8 cellular contexts compared by ENCODE assay signal in genomic region chr3:97821810-97822775, GRCh38. TPM values are rescaled to one million over a fixed set of nuclear protein-coding genes. Genes with fewer than 3 reads are reported as not detected.
DNase-seq lines count a peak whose midpoint lies in the region; ATAC-seq and TF ChIP-seq lines count a peak whose summit lies in the region.

TSS of gene CRYBG3 (plus strand) at chr3:97822011. CDS start at chr3:97822207, 196 bp downstream.

- intact Hi-C loops in CD14-positive monocyte (cut with micrococcal nuclease) = no loop called here

- H3K9me3 Mint-ChIP-seq in CD14-positive monocyte = peaks cover 0 to 3% (median 0%) of the 10 kb centered on the region in 7 donors
- H3K9me3 Mint-ChIP-seq in activated CD8-positive, alpha-beta T cell treated with anti-CD3 and anti-CD28 coated beads, Interleukin-2, amount 10 ng/mL, durations not matched to agents 7 days and 5 days (ENCODE audit: insufficient read depth) = no peaks in the 10 kb centered on the region

- CTCF ChIA-PET in activated CD8-positive, alpha-beta T cell treated with anti-CD3 and anti-CD28 coated beads, Interleukin-2, amount 10 ng/mL, durations not matched to agents 7 days and 5 days (lab: Charles Lee) = interaction anchor here (0.9 to 4.3 kb wide), 13 partner anchors 9 to 217 kb away, joined by 3 to 48 read pairs (median 3); no protein-coding TSS in a partner anchor

- H3K4me3 Mint-ChIP-seq in CD14-positive monocyte = peak within 1 kb of the TSS; percentile 100
- peak within 1 kb of the TSS; percentile 84 for H3K4me3 Mint-ChIP-seq in activated CD8-positive, alpha-beta T cell treated with anti-CD3 and anti-CD28 coated beads, Interleukin-2, amount 10 ng/mL, durations not matched to agents 7 days and 5 days

- H3K27me3 Mint-ChIP-seq in CD14-positive monocyte (ENCODE audit: low read depth in 3 of 3) = peaks cover 11 to 22% (median 20%) of the 10 kb centered on the region in 3 donors
- peaks cover 37% of the 10 kb centered on the region for H3K27me3 Mint-ChIP-seq in activated CD8-positive, alpha-beta T cell treated with anti-CD3 and anti-CD28 coated beads, Interleukin-2, amount 10 ng/mL, durations not matched to agents 7 days and 5 days (ENCODE audit: low read depth)

- DNase-seq in CD14-positive monocyte (ENCODE audit: low spot score) (peak; percentile 70), NCI-H774 (lab: John Stamatoyannopoulos, UW) (peak; percentile 90), lung microvascular endothelial cell (ENCODE audit: low read depth in 2 of 2) (peak; percentile 72 to 85)
- peak; percentile 85 for DNase-seq in activated CD8-positive, alpha-beta T cell treated with anti-CD3 and anti-CD28 coated beads, Interleukin-2, amount 10 ng/mL, durations not matched to agents 7 days and 5 days
- DNase-seq in effector CD4-positive, alpha-beta T cell = peak; percentile 66
- DNase-seq in stimulated activated CD4-positive, alpha-beta T cell treated with anti-CD3 and anti-CD28 coated beads, TNF-alpha, amount 100 ng/mL, for 4 hours (ENCODE audit: low read depth in 3 of 3) = peak; percentile 65 to 72 (median 69)

- POLR2A ChIA-PET in activated CD8-positive, alpha-beta T cell treated with anti-CD3 and anti-CD28 coated beads, Interleukin-2, amount 10 ng/mL, durations not matched to agents 7 days and 5 days (lab: Charles Lee) = interaction anchor here (0.6 to 1.4 kb wide), 5 partner anchors 10 to 198 kb away, joined by 3 to 5 read pairs (median 3); partner anchors contain the start of gene ARL6

- peak within 1 kb of the TSS; percentile 77 to 96 (median 91) for H3K27ac Mint-ChIP-seq in CD14-positive monocyte
- H3K27ac Mint-ChIP-seq in activated CD8-positive, alpha-beta T cell treated with anti-CD3 and anti-CD28 coated beads, Interleukin-2, amount 10 ng/mL, durations not matched to agents 7 days and 5 days = peak within 1 kb of the TSS; percentile 79

- no peak for TF ChIP-seq CTCF in CD14-positive monocyte (IDR thresholded peaks at IDR 0.05)

- ATAC-seq in GM19324 (IDR thresholded peaks at IDR 0.05; ENCODE audit: low FRiP score, unreplicated experiment) (peak; percentile 99), HG03457 (IDR thresholded peaks at IDR 0.05; ENCODE audit: unreplicated experiment) (peak; percentile 99)
- peak; percentile 99 for ATAC-seq in activated CD8-positive, alpha-beta T cell treated with anti-CD3 and anti-CD28 coated beads, Interleukin-2, amount 10 ng/mL, durations not matched to agents 7 days and 5 days

- peaks cover 36% of the 10 kb centered on the region for H3K4me1 Mint-ChIP-seq in CD14-positive monocyte
- peaks cover 19% of the 10 kb centered on the region for H3K4me1 Mint-ChIP-seq in activated CD8-positive, alpha-beta T cell treated with anti-CD3 and anti-CD28 coated beads, Interleukin-2, amount 10 ng/mL, durations not matched to agents 7 days and 5 days (ENCODE audit: low read depth)

- H3K36me3 Mint-ChIP-seq in CD14-positive monocyte = peaks cover 7 to 8% of the 10 kb centered on the region in 2 donors
- no peaks in the 10 kb centered on the region for H3K36me3 Mint-ChIP-seq in activated CD8-positive, alpha-beta T cell treated with anti-CD3 and anti-CD28 coated beads, Interleukin-2, amount 10 ng/mL, durations not matched to agents 7 days and 5 days (ENCODE audit: low read depth)

RNA-seq across cellular contexts. Expression of gene CRYBG3, which starts in this region (rescaled TPM):
- 1 to 10 TPM; 2.3 to 5.3 TPM for polyA plus RNA-seq in CD14-positive monocyte
- 1 to 10 TPM; 1.6 to 1.8 TPM for total RNA-seq in activated CD8-positive, alpha-beta T cell treated with anti-CD3 and anti-CD28 coated beads, Interleukin-2, amount 10 ng/mL, durations not matched to agents 7 days and 5 days
- 10.9 and 14.5 TPM in 2 replicates for total RNA-seq in lung microvascular endothelial cell

Comparison
In these comparisons a context has a peak if more than half of its experiments do, and no peak if none do; other contexts are left out.
1. Peak in every context shown above with its lines: DNase-seq and ATAC-seq.